27 cellular contexts compared by ENCODE assay signal in genomic region chr20:40999841-41000240, GRCh38.
"Had no signal": no experiment of that assay in that cellular context is flagged by ENCODE, and none has a peak within 500 bp of the region (broad histone marks: within the 10 kb centered on the region; RNA-seq: fewer than 3 reads in every experiment).

No MANE protein-coding gene starts in this region.

- H3K9me3 Mint-ChIP-seq: immature natural killer cell; memory B cell; natural killer cell treated with Interleukin-12 subunit alpha and Interleukin-12 subunit beta and Interleukin-15 and Interleukin-18, amount 100 ng/mL, for 72 hours; stimulated activated effector memory CD8-positive, alpha-beta T cell treated with anti-CD3 and anti-CD28 coated beads, Interleukin-12 subunit alpha, Interleukin-12 subunit beta, amount 100 ng/mL, for 72 hours; stimulated activated naive CD8-positive, alpha-beta T cell treated with anti-CD3 and anti-CD28 coated beads, Interleukin-15, Interleukin-2, amounts not matched to agents 100 ng/mL and 50 ng/mL, for 24 hours had no signal

- H3K4me3 ChIP-seq: left ventricle myocardium inferior, lung, mucosa of descending colon, ovary, prostate gland, sigmoid colon, spleen, suprapubic skin, thoracic aorta, tibial artery, upper lobe of right lung had no signal

- H3K36me3 Mint-ChIP-seq: immature natural killer cell; memory B cell; natural killer cell treated with Interleukin-12 subunit alpha and Interleukin-12 subunit beta and Interleukin-15 and Interleukin-18, amount 100 ng/mL, for 72 hours; stimulated activated effector memory CD8-positive, alpha-beta T cell treated with anti-CD3 and anti-CD28 coated beads, Interleukin-12 subunit alpha, Interleukin-12 subunit beta, amount 100 ng/mL, for 72 hours had no signal

- H3K27me3 Mint-ChIP-seq: memory B cell; naive thymus-derived CD4-positive, alpha-beta T cell; natural killer cell treated with Interleukin-12 subunit alpha and Interleukin-12 subunit beta and Interleukin-15 and Interleukin-18, amount 100 ng/mL, for 72 hours; stimulated activated naive CD8-positive, alpha-beta T cell treated with anti-CD3 and anti-CD28 coated beads, Interleukin-15, Interleukin-2, amounts not matched to agents 100 ng/mL and 50 ng/mL, for 24 hours had no signal

- H3K4me3 Mint-ChIP-seq: immature natural killer cell; memory B cell; naive thymus-derived CD4-positive, alpha-beta T cell; natural killer cell treated with Interleukin-12 subunit alpha and Interleukin-12 subunit beta and Interleukin-15 and Interleukin-18, amount 100 ng/mL, for 72 hours; stimulated activated effector memory CD8-positive, alpha-beta T cell treated with anti-CD3 and anti-CD28 coated beads, Interleukin-12 subunit alpha, Interleukin-12 subunit beta, amount 100 ng/mL, for 72 hours; stimulated activated naive CD8-positive, alpha-beta T cell treated with anti-CD3 and anti-CD28 coated beads, Interleukin-15, Interleukin-2, amounts not matched to agents 100 ng/mL and 50 ng/mL, for 24 hours had no signal

- H3K9me3 ChIP-seq: left ventricle myocardium inferior, mucosa of descending colon, ovary, prostate gland, sigmoid colon, spleen, suprapubic skin, thoracic aorta, tibial artery, upper lobe of right lung had no signal

- ATAC-seq: mucosa of descending colon; naive thymus-derived CD4-positive, alpha-beta T cell; natural killer cell treated with Interleukin-12 subunit alpha and Interleukin-12 subunit beta and Interleukin-15 and Interleukin-18, amount 100 ng/mL, for 72 hours; right cardiac atrium; stimulated activated effector memory CD8-positive, alpha-beta T cell treated with anti-CD3 and anti-CD28 coated beads, Interleukin-12 subunit alpha, Interleukin-12 subunit beta, amount 100 ng/mL, for 72 hours; upper lobe of right lung had no signal

- H3K27ac Mint-ChIP-seq: immature natural killer cell; memory B cell; naive thymus-derived CD4-positive, alpha-beta T cell; natural killer cell treated with Interleukin-12 subunit alpha and Interleukin-12 subunit beta and Interleukin-15 and Interleukin-18, amount 100 ng/mL, for 72 hours; stimulated activated effector memory CD8-positive, alpha-beta T cell treated with anti-CD3 and anti-CD28 coated beads, Interleukin-12 subunit alpha, Interleukin-12 subunit beta, amount 100 ng/mL, for 72 hours; stimulated activated naive CD8-positive, alpha-beta T cell treated with anti-CD3 and anti-CD28 coated beads, Interleukin-15, Interleukin-2, amounts not matched to agents 100 ng/mL and 50 ng/mL, for 24 hours had no signal

- H3K36me3 ChIP-seq: left ventricle myocardium inferior, ovary, prostate gland, sigmoid colon, spleen, suprapubic skin, thoracic aorta, tibial artery, upper lobe of right lung had no signal

- H3K27ac ChIP-seq: left ventricle myocardium inferior, ovary, prostate gland, sigmoid colon, spleen, suprapubic skin, thoracic aorta, tibial artery, upper lobe of right lung had no signal

- H3K4me1 ChIP-seq: prostate gland had no signal

- DNase-seq: hypothalamus; immature natural killer cell; kidney; left ventricle myocardium inferior; midbrain; mucosa of descending colon; naive thymus-derived CD4-positive, alpha-beta T cell; ovary; posterior cingulate gyrus; retina; right cardiac atrium; small intestine; spleen; stimulated activated CD4-positive, alpha-beta T cell treated with anti-CD3 and anti-CD28 coated beads, Interleukin-4, amount 100 ng/mL, for 24 hours; stimulated activated naive CD4-positive, alpha-beta T cell; trophoblast cell; upper lobe of right lung had no signal

- H3K27me3 ChIP-seq: ovary, sigmoid colon, spleen, suprapubic skin, tibial artery, upper lobe of right lung had no signal
